26 cellular contexts compared by ENCODE assay signal in genomic region chr3:147184794-147185193, GRCh38.
DNase-seq lines count a peak whose midpoint lies in the region; ATAC-seq, FAIRE-seq and TF ChIP-seq lines count a peak whose summit lies in the region.
"Had no signal": no experiment of that assay in that cellular context is flagged by ENCODE, and none has a peak within 500 bp of the region (broad histone marks: within the 10 kb centered on the region; RNA-seq: fewer than 3 reads in every experiment).

No MANE protein-coding gene starts in this region.

- H3K27ac ChIP-seq in hepatocyte (no peak overlapping the region), HepG2 (ENCODE audit: extremely low read length, insufficient read depth, low read length) (peak overlapping the region; percentile 70), right lobe of liver (peak overlapping the region in 2 of 3 donors; percentile 48 to 66), esophagus squamous epithelium (no peak overlapping the region)
- H3K27ac ChIP-seq: BLaER1 had no signal

- POLR2A ChIA-PET in HepG2 (lab: Yijun Ruan, JAX): no interaction called here

- 87% methylated on average over 2 of the region's 2 CpGs for WGBS in hepatocyte (ENCODE audit: low lambda C conversion rate, missing lambda C conversion rate)
- 4% methylated on average over 2 of the region's 2 CpGs for WGBS in HepG2 (ENCODE audit: low lambda C conversion rate)
- WGBS in right lobe of liver (ENCODE audit: insufficient coverage, low coverage, low lambda C conversion rate, missing lambda C conversion rate): 23% methylated on average over 2 of the region's 2 CpGs
- WGBS in esophagus squamous epithelium, 2 donors: 41 to 55% methylated on average over 2 of the region's 2 CpGs

- H3K27me3 ChIP-seq in hepatocyte (no peaks in the 10 kb centered on the region), HepG2 (ENCODE audit: control insufficient read depth in 1 of 2, insufficient read depth in 2 of 2, low read length in 2 of 2) (no peaks in the 10 kb centered on the region), right lobe of liver (no peaks in the 10 kb centered on the region), esophagus squamous epithelium (no peaks in the 10 kb centered on the region)
- H3K27me3 ChIP-seq: BE2C, BLaER1 had no signal

- CTCF ChIA-PET in HepG2 (lab: Yijun Ruan, JAX; ENCODE audit: low intra/inter-chr PET ratio, low total read pairs): no interaction called here

- H3K4me3 ChIP-seq in hepatocyte: no peak overlapping the region
- H3K4me3 ChIP-seq in HepG2 (replicated peaks in 1 of 3; ENCODE audit: insufficient read depth in 1 of 3, low read depth in 2 of 3, low read length in 3 of 3): no peak overlapping the region; a peak in 1 of 6 replicates
- no peak overlapping the region for H3K4me3 ChIP-seq in right lobe of liver
- H3K4me3 ChIP-seq in esophagus squamous epithelium: no peak overlapping the region
- H3K4me3 ChIP-seq: BLaER1, GM12878 had no signal

- peak in 1 of 2 experiments; percentile 94; a peak in 2 of 4 replicates for TF ChIP-seq EP300 in HepG2 (IDR thresholded peaks at IDR 0.05; ENCODE audit: low read depth in 2 of 2, low read length in 2 of 2)
- peak; percentile 77 for TF ChIP-seq EP300 in HepG2 (CRISPR knock-in tag; IDR thresholded peaks at IDR 0.05; ENCODE audit: borderline replicate concordance)

- no peak overlapping the region; the same call in 1 of the 2 replicates for H3K9ac ChIP-seq in HepG2 (ENCODE audit: insufficient read depth, low read depth, low read length)
- H3K9ac ChIP-seq: BLaER1 had no signal

- H3K4me2 ChIP-seq in hepatocyte: no peak overlapping the region
- peak overlapping the region; percentile 45 for H3K4me2 ChIP-seq in HepG2 (ENCODE audit: low read depth, low read length)
- H3K4me2 ChIP-seq: BLaER1 had no signal

- no peaks in the 10 kb centered on the region for H3K4me1 ChIP-seq in hepatocyte (ENCODE audit: insufficient read depth)
- H3K4me1 ChIP-seq in HepG2 (ENCODE audit: insufficient read depth, low read length): peaks cover 60% of the 10 kb centered on the region
- H3K4me1 ChIP-seq in right lobe of liver: peaks cover 0 to 32% (median 6%) of the 10 kb centered on the region in 4 donors
- no peaks in the 10 kb centered on the region for H3K4me1 ChIP-seq in esophagus squamous epithelium
- H3K4me1 ChIP-seq: BE2C, BLaER1 had no signal

- in situ Hi-C loops in HepG2 (cut with HindIII; ENCODE audit: extremely low pct_ligation_motif_present, low pct_unique_long_range_greater_than_20kb): no loop called here

- TF ChIP-seq POLR2A in HepG2 (IDR thresholded peaks at IDR 0.05; ENCODE audit: insufficient read depth in 1 of 2, low read depth in 2 of 2, low read length in 2 of 2): no peak
- no peak for TF ChIP-seq POLR2A in right lobe of liver (IDR thresholded peaks at IDR 0.05)
- no peak for TF ChIP-seq POLR2A in esophagus squamous epithelium (IDR thresholded peaks at IDR 0.05)

- peak; percentile 94 for FAIRE-seq in HepG2 (lab: Jason Lieb, UNC)
- FAIRE-seq: A204.1, GM12878, GM12892, GM18507 had no signal

- no peak for TF ChIP-seq CTCF in hepatocyte (IDR thresholded peaks at IDR 0.05; ENCODE audit: poor library complexity)
- no peak for TF ChIP-seq CTCF in HepG2 (CRISPR knock-in tag; IDR thresholded peaks at IDR 0.05)
- no peak for TF ChIP-seq CTCF in right lobe of liver (IDR thresholded peaks at IDR 0.05)
- TF ChIP-seq CTCF in esophagus squamous epithelium (IDR thresholded peaks at IDR 0.05): no peak

- H4K20me1 ChIP-seq in hepatocyte (ENCODE audit: insufficient read depth, poor library complexity, severe bottlenecking) (no peaks in the 10 kb centered on the region), HepG2 (ENCODE audit: insufficient read depth, low read length) (no peaks in the 10 kb centered on the region)
- H4K20me1 ChIP-seq: BLaER1 had no signal

- H3K36me3 ChIP-seq in hepatocyte (replicated peaks; ENCODE audit: insufficient read depth, low read depth) (no peaks in the 10 kb centered on the region), HepG2 (replicated peaks in 1 of 2; ENCODE audit: control insufficient read depth in 1 of 2, insufficient read depth in 2 of 2, low read length in 2 of 2) (no peaks in the 10 kb centered on the region), right lobe of liver (no peaks in the 10 kb centered on the region), esophagus squamous epithelium (no peaks in the 10 kb centered on the region)
- H3K36me3 ChIP-seq: BE2C, BLaER1 had no signal

- H2AFZ ChIP-seq in hepatocyte (no peak overlapping the region), HepG2 (ENCODE audit: low read length) (no peak overlapping the region)

- intact Hi-C loops in HepG2 (cut with micrococcal nuclease; ENCODE audit: unreplicated experiment) (loop anchor here (2.0 kb wide), 1 partner anchor 594 kb away; no protein-coding TSS in a partner anchor), right lobe of liver (cut with DNase I) (no loop called here), esophagus squamous epithelium (cut with DNase I) (no loop called here)

- H3K9me3 ChIP-seq in hepatocyte (ENCODE audit: low read depth) (no peaks in the 10 kb centered on the region), HepG2 (ENCODE audit: low read length) (no peaks in the 10 kb centered on the region), right lobe of liver (no peaks in the 10 kb centered on the region), esophagus squamous epithelium (no peaks in the 10 kb centered on the region)
- H3K9me3 ChIP-seq: BE2C, BLaER1 had no signal

- 0 out of 2 replicates have a peak, but pooled peaks have one; percentile 18 for TF ChIP-seq RAD21 in HepG2 (CRISPR knock-in tag; IDR thresholded peaks at IDR 0.05)

- no peaks in the 10 kb centered on the region for H3K9me2 ChIP-seq in hepatocyte (replicated peaks; ENCODE audit: insufficient read depth)

- ATAC-seq in HepG2: peak; percentile 100
- peak; percentile 96 to 99 (median 98) for ATAC-seq in right lobe of liver
- ATAC-seq in GM19351 (IDR thresholded peaks at IDR 0.05; ENCODE audit: unreplicated experiment): no peak
- no peak for ATAC-seq in GM21528 (IDR thresholded peaks at IDR 0.05; ENCODE audit: low FRiP score, unreplicated experiment)
- ATAC-seq: GM12878 had no signal

- no peaks in the 10 kb centered on the region for H3K79me2 ChIP-seq in hepatocyte
- H3K79me2 ChIP-seq in HepG2 (ENCODE audit: insufficient read depth, low read length): no peaks in the 10 kb centered on the region

- BruUV-seq in HepG2 (replicated peaks; lab: Mats Ljungman, UMichigan): TSS peak; percentile 78

- DNase-seq in hepatocyte (ENCODE audit: low spot score) (peak; percentile 5), HepG2 (ENCODE audit: low spot score) (peak; percentile 91), right lobe of liver (peak; percentile 51 to 86 (median 71)), esophagus squamous epithelium (lab: John Stamatoyannopoulos, UW) (no peak)
- DNase-seq: 8988T; ACHN; BE2C; C1 segment of cervical spinal cord; CD4-positive, alpha-beta memory T cell; CD4-positive, CD25-positive, alpha-beta regulatory T cell; CD8-positive, alpha-beta memory T cell; COR-L47; DMS 273 treated with DMSO at 0.1 percent for 48 hours; DMS153; DMS53; DMS79; DND-41; EL; GDM1 had no signal

TF ChIP-seq in HepG2, 621 proteins besides CTCF, POLR2A, EP300 and RAD21 (continues in another document):
- TF ChIP-seq IRX3 (CRISPR knock-in tag; IDR thresholded peaks at IDR 0.05; ENCODE audit: borderline replicate concordance, low read depth) (no peak), ZNF33B (CRISPR knock-in tag; IDR thresholded peaks at IDR 0.05) (no peak), PTBP1 (IDR thresholded peaks at IDR 0.05; ENCODE audit: low read depth, low read length, poor library complexity, severe bottlenecking) (no peak), ZBTB49 (CRISPR knock-in tag; IDR thresholded peaks at IDR 0.05; ENCODE audit: borderline replicate concordance) (no peak), THAP7 (CRISPR knock-in tag; IDR thresholded peaks at IDR 0.05) (no peak), RNF2 (conservative IDR thresholded peaks at IDR 0.05; ENCODE audit: low read depth) (no peak)

Comparison
In these comparisons a context has a peak if more than half of its experiments do, and no peak if none do; other contexts are left out.
1. H3K27ac ChIP-seq: peak in HepG2 (single experiment) and right lobe of liver (2 of 3); none in hepatocyte (single experiment) and esophagus squamous epithelium (0 of 4).
2. ATAC-seq: peak in HepG2 (single experiment) and right lobe of liver (4 of 4); none in GM19351 (single experiment) and GM21528 (single experiment).